Comparison of ENCODE assay signal across 1 cellular context in the genomic region with DNA sequence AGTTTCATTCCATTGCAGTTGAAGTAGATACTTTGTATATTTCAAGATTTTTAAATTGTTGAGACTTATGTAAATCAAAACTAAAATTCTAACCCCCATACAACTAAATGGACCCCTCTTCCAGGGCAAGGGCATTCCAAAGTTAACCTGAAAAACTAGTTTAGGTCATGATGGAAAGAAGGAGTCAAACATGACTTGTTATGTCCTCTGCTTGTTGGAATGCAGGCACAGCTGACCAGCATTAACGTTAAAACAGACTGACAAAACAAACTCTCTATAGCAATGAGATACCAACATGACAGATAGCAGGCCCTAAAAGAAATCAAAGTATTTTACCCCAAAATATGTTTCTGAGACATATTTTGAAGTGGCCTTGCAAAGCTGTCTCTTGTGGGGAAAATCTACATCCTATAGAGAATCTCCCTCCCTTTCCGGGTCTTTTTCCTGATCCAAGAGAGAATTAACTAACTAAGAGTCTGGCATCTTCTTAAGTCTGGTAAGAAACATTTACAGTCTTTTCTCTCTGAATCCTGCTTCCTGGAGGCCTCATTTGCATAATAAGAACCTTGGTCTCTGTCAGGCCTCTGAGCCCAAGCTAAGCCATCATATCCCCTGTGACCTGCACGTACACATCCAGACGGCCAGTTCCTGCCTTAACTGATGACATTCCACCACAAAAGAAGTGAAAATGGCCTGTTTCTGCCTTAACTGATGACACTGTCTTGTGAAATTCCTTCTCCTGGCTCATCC.
TF ChIP-seq lines count a peak whose summit lies in the region.

No MANE protein-coding gene starts in this region.

TF ChIP-seq in IMR-90, 13 proteins besides CTCF, POLR2A, EP300 and RAD21:
- TF ChIP-seq FOS (IDR thresholded peaks at IDR 0.05; ENCODE audit: low read depth, low read length) (no peak), CHD1 (IDR thresholded peaks at IDR 0.05; ENCODE audit: low read depth, low read length) (no peak), RCOR1 (IDR thresholded peaks at IDR 0.05; ENCODE audit: insufficient replicate concordance, low read length) (no peak), CEBPB (IDR thresholded peaks at IDR 0.05; ENCODE audit: low read depth, low read length) (no peak), MAFK (IDR thresholded peaks at IDR 0.05; ENCODE audit: low read depth, low read length) (no peak), MXI1 (IDR thresholded peaks at IDR 0.05; ENCODE audit: borderline replicate concordance, low read depth, low read length) (no peak), MAZ (IDR thresholded peaks at IDR 0.05; ENCODE audit: borderline replicate concordance, low read depth, low read length) (no peak), BHLHE40 (IDR thresholded peaks at IDR 0.05; ENCODE audit: low read depth, low read length) (no peak), ELK1 (IDR thresholded peaks at IDR 0.05; ENCODE audit: borderline replicate concordance, low read depth, low read length) (no peak)
TF ChIP-seq in IMR-90: peak in this region for 0.
